Comparison of ENCODE assay signal across 27 cellular contexts in the genomic region with DNA sequence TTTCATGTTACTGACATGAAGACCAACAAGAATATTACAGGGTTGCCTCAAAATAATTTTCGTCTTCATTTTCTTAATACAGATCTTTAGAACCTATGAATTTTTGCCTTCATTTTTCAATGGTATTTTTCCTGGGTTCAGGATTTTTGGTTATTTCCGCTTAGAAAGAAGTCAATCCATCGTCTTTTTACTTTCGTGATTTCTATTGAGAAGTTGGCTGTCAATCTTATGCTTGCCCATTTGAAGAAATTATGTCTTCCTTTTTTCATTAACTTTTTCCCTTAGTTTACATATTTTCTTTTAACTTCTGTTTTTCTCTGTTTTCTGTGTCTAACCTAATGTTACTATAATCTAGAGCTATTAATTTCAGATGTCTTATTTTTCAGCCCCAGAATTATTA.
"Had no signal": no experiment of that assay in that cellular context is flagged by ENCODE, and none has a peak within 500 bp of the region (broad histone marks: within the 10 kb centered on the region; RNA-seq: fewer than 3 reads in every experiment).

No MANE protein-coding gene starts in this region.

- H3K9me3 ChIP-seq: colonic mucosa, Peyer's patch had no signal

- H3K4me1 ChIP-seq: breast epithelium, colonic mucosa, Peyer's patch had no signal

- H3K27ac ChIP-seq: breast epithelium, colonic mucosa, Peyer's patch, VCaP had no signal

- H3K36me3 ChIP-seq: breast epithelium, colonic mucosa, Peyer's patch had no signal

- H3K27me3 ChIP-seq: breast epithelium, colonic mucosa, Peyer's patch had no signal

- DNase-seq: activated CD4-positive, alpha-beta memory T cell treated with anti-CD3 and anti-CD28 coated beads, Interleukin-2, amount 10 ng/mL, durations not matched to agents 7 days and 5 days; activated CD4-positive, alpha-beta T cell treated with anti-CD3 and anti-CD28 coated beads for 36 hours; activated CD4-positive, alpha-beta T cell treated with anti-CD3 and anti-CD28 coated beads, Interleukin-2, amount 50 U/mL, for 1 hour; activated gamma-delta T cell treated with Interleukin-2 at 50 U/mL for 16 hours; activated naive CD4-positive, alpha-beta T cell treated with anti-CD3 and anti-CD28 coated beads, Interleukin-2, amount 10 ng/mL, durations not matched to agents 7 days and 5 days; activated naive CD8-positive, alpha-beta T cell treated with anti-CD3 and anti-CD28 coated beads for 36 hours; activated T-cell treated with anti-CD3 and anti-CD28 coated beads for 4 hours; activated T-cell treated with anti-CD3 and anti-CD28 coated beads, Interleukin-2, amount 50 U/mL, for 72 hours; aorta; caudate nucleus; colonic mucosa; Karpas-422; NCI-H1105 treated with DMSO at 0.1 percent for 48 hours; NCI-H1436 treated with DMSO at 0.1 percent for 48 hours; NCI-H187; NCI-H2081; NCI-H345; NCI-H510A treated with DMSO at 0.1 percent for 48 hours; NCI-H69; NK-92 treated with Interleukin-12 subunit alpha and Interleukin-12 subunit beta, amount 100 ng/mL, for 24 hours; Peyer's patch; SHP77; T-cell; T-helper 2 cell; T1000 had no signal

- H3K4me3 ChIP-seq: breast epithelium, colonic mucosa, Peyer's patch had no signal
